Comparison of ENCODE assay signal across 23 cellular contexts in genomic region chr22:33902073-33902472, GRCh38.
"Had no signal": no experiment of that assay in that cellular context is flagged by ENCODE, and none has a peak within 500 bp of the region (broad histone marks: within the 10 kb centered on the region; RNA-seq: fewer than 3 reads in every experiment).

No MANE protein-coding gene starts in this region.

- H3K9me3 ChIP-seq: left lung, lower lobe of right lung, ovary, right atrium auricular region, right lobe of liver, tibial nerve, vagina had no signal

- DNase-seq: hippocampal formation; kidney; left colon; left lung; lower lobe of right lung; mammary epithelial cell; mesendoderm; naive B cell; natural killer cell; ovary; right lobe of liver; stimulated activated CD4-positive, alpha-beta T cell treated with anti-CD3 and anti-CD28 coated beads, Interleukin-1b, Interleukin-23, amount 100 ng/mL, for 48 hours; stimulated activated CD4-positive, alpha-beta T cell treated with anti-CD3 and anti-CD28 coated beads, Interleukin-2, amount 100 ng/mL, for 48 hours; stimulated activated CD4-positive, alpha-beta T cell treated with anti-CD3 and anti-CD28 coated beads, Interleukin-4, amount 100 ng/mL, for 4 hours; stimulated activated CD8-positive, alpha-beta memory T cell treated with anti-CD3 and anti-CD28 coated beads, Interleukin-4, amount 100 ng/mL, for 48 hours; stimulated activated naive CD4-positive, alpha-beta T cell treated with Interleukin-2 at 50 U/mL for 16 hours; stimulated activated naive CD8-positive, alpha-beta T cell treated with anti-CD3 and anti-CD28 coated beads, Interleukin-15, amount 100 ng/mL, for 72 hours; substantia nigra had no signal

- H3K4me1 ChIP-seq: left lung, lower lobe of right lung, right lobe of liver had no signal

- H3K27ac ChIP-seq: left lung, lower lobe of right lung, ovary, right atrium auricular region, right lobe of liver, tibial nerve, vagina had no signal

- FAIRE-seq: kidney had no signal

- H3K27me3 ChIP-seq: left lung, ovary, right atrium auricular region, right lobe of liver, tibial nerve, vagina had no signal

- H3K4me3 ChIP-seq: left lung, lower lobe of right lung, ovary, right atrium auricular region, right lobe of liver, smooth muscle cell, tibial nerve, vagina had no signal

- H3K36me3 ChIP-seq: left lung, lower lobe of right lung, ovary, right atrium auricular region, right lobe of liver, tibial nerve, vagina had no signal

- H3K4me2 ChIP-seq: smooth muscle cell had no signal

- ATAC-seq: left colon; left lung; lower lobe of right lung; natural killer cell; right lobe of liver; stimulated activated memory B cell treated with anti-CD40 and anti-IgM and Interleukin-4, amounts not matched to agents 10 μg/mL and 1 μg/mL and 100 μg/mL, for 72 hours; stimulated activated naive CD8-positive, alpha-beta T cell treated with anti-CD3 and anti-CD28 coated beads, Interleukin-15, amount 100 ng/mL, for 72 hours had no signal
